Comparison of ENCODE assay signal across 1 cellular context in genomic region chr3:31213869-31214486, GRCh38.
TF ChIP-seq lines count a peak whose summit lies in the region.

No MANE protein-coding gene starts in this region.

TF ChIP-seq in GM12878, 131 proteins besides CTCF, POLR2A, EP300 and RAD21 (continued from another document and continues in another):
- TF ChIP-seq, protein P1, sequence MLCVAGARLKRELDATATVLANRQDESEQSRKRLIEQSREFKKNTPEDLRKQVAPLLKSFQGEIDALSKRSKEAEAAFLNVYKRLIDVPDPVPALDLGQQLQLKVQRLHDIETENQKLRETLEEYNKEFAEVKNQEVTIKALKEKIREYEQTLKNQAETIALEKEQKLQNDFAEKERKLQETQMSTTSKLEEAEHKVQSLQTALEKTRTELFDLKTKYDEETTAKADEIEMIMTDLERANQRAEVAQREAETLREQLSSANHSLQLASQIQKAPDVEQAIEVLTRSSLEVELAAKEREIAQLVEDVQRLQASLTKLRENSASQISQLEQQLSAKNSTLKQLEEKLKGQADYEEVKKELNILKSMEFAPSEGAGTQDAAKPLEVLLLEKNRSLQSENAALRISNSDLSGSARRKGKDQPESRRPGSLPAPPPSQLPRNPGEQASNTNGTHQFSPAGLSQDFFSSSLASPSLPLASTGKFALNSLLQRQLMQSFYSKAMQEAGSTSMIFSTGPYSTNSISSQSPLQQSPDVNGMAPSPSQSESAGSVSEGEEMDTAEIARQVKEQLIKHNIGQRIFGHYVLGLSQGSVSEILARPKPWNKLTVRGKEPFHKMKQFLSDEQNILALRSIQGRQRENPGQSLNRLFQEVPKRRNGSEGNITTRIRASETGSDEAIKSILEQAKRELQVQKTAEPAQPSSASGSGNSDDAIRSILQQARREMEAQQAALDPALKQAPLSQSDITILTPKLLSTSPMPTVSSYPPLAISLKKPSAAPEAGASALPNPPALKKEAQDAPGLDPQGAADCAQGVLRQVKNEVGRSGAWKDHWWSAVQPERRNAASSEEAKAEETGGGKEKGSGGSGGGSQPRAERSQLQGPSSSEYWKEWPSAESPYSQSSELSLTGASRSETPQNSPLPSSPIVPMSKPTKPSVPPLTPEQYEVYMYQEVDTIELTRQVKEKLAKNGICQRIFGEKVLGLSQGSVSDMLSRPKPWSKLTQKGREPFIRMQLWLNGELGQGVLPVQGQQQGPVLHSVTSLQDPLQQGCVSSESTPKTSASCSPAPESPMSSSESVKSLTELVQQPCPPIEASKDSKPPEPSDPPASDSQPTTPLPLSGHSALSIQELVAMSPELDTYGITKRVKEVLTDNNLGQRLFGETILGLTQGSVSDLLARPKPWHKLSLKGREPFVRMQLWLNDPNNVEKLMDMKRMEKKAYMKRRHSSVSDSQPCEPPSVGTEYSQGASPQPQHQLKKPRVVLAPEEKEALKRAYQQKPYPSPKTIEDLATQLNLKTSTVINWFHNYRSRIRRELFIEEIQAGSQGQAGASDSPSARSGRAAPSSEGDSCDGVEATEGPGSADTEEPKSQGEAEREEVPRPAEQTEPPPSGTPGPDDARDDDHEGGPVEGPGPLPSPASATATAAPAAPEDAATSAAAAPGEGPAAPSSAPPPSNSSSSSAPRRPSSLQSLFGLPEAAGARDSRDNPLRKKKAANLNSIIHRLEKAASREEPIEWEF (IDR thresholded peaks at IDR 0.05; ENCODE audit: insufficient replicate concordance, low read depth, low read length): no peak
- peak; percentile 75 for TF ChIP-seq ZNF687 (IDR thresholded peaks at IDR 0.05)
- TF ChIP-seq PML (IDR thresholded peaks at IDR 0.05; ENCODE audit: low read length): no peak
- TF ChIP-seq SP1 (IDR thresholded peaks at IDR 0.05; ENCODE audit: low read depth, low read length): no peak
- peak; percentile 92 for TF ChIP-seq NFIC (IDR thresholded peaks at IDR 0.05; ENCODE audit: low read depth, low read length)
- TF ChIP-seq GABPA (IDR thresholded peaks at IDR 0.05; ENCODE audit: low read depth): no peak
- TF ChIP-seq, protein P2, sequence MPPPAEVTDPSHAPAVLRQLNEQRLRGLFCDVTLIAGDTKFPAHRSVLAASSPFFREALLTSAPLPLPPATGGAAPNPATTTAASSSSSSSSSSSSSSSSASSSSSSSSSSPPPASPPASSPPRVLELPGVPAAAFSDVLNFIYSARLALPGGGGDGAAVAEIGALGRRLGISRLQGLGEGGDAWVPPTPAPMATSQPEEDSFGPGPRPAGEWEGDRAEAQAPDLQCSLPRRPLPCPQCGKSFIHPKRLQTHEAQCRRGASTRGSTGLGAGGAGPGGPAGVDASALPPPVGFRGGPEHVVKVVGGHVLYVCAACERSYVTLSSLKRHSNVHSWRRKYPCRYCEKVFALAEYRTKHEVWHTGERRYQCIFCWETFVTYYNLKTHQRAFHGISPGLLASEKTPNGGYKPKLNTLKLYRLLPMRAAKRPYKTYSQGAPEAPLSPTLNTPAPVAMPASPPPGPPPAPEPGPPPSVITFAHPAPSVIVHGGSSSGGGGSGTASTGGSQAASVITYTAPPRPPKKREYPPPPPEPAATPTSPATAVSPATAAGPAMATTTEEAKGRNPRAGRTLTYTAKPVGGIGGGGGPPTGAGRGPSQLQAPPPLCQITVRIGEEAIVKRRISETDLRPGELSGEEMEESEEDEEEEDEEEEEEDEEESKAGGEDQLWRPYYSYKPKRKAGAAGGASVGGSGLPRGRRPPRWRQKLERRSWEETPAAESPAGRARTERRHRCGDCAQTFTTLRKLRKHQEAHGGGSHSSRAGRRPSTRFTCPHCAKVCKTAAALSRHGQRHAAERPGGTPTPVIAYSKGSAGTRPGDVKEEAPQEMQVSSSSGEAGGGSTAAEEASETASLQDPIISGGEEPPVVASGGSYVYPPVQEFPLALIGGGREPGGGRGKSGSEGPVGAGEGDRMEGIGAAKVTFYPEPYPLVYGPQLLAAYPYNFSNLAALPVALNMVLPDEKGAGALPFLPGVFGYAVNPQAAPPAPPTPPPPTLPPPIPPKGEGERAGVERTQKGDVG (CRISPR knock-in tag; IDR thresholded peaks at IDR 0.05): no peak
- TF ChIP-seq, protein P3, sequence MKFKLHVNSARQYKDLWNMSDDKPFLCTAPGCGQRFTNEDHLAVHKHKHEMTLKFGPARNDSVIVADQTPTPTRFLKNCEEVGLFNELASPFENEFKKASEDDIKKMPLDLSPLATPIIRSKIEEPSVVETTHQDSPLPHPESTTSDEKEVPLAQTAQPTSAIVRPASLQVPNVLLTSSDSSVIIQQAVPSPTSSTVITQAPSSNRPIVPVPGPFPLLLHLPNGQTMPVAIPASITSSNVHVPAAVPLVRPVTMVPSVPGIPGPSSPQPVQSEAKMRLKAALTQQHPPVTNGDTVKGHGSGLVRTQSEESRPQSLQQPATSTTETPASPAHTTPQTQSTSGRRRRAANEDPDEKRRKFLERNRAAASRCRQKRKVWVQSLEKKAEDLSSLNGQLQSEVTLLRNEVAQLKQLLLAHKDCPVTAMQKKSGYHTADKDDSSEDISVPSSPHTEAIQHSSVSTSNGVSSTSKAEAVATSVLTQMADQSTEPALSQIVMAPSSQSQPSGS (IDR thresholded peaks at IDR 0.05; ENCODE audit: low read length): peak; percentile 68; the same call in 1 of the 2 replicates
- no peak for TF ChIP-seq STAT1 (conservative IDR thresholded peaks at IDR 0.05)
- TF ChIP-seq IKZF1 (conservative IDR thresholded peaks at IDR 0.05): peak; percentile 65
- no peak for TF ChIP-seq STAT3 (IDR thresholded peaks at IDR 0.05; ENCODE audit: low read depth, low read length)
- no peak for TF ChIP-seq ESRRA (IDR thresholded peaks at IDR 0.05; ENCODE audit: low read length)
- TF ChIP-seq CEBPB (IDR thresholded peaks at IDR 0.05; ENCODE audit: borderline replicate concordance in 1 of 2, low read depth in 2 of 2, low read length in 2 of 2): peak in 1 of 2 experiments; percentile 52; a peak in 1 of 4 replicates
- TF ChIP-seq, protein P4, sequence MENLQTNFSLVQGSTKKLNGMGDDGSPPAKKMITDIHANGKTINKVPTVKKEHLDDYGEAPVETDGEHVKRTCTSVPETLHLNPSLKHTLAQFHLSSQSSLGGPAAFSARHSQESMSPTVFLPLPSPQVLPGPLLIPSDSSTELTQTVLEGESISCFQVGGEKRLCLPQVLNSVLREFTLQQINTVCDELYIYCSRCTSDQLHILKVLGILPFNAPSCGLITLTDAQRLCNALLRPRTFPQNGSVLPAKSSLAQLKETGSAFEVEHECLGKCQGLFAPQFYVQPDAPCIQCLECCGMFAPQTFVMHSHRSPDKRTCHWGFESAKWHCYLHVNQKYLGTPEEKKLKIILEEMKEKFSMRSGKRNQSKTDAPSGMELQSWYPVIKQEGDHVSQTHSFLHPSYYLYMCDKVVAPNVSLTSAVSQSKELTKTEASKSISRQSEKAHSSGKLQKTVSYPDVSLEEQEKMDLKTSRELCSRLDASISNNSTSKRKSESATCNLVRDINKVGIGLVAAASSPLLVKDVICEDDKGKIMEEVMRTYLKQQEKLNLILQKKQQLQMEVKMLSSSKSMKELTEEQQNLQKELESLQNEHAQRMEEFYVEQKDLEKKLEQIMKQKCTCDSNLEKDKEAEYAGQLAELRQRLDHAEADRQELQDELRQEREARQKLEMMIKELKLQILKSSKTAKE (IDR thresholded peaks at IDR 0.05; ENCODE audit: low read depth, poor library complexity, severe bottlenecking): peak; percentile 39
- TF ChIP-seq, protein P5, sequence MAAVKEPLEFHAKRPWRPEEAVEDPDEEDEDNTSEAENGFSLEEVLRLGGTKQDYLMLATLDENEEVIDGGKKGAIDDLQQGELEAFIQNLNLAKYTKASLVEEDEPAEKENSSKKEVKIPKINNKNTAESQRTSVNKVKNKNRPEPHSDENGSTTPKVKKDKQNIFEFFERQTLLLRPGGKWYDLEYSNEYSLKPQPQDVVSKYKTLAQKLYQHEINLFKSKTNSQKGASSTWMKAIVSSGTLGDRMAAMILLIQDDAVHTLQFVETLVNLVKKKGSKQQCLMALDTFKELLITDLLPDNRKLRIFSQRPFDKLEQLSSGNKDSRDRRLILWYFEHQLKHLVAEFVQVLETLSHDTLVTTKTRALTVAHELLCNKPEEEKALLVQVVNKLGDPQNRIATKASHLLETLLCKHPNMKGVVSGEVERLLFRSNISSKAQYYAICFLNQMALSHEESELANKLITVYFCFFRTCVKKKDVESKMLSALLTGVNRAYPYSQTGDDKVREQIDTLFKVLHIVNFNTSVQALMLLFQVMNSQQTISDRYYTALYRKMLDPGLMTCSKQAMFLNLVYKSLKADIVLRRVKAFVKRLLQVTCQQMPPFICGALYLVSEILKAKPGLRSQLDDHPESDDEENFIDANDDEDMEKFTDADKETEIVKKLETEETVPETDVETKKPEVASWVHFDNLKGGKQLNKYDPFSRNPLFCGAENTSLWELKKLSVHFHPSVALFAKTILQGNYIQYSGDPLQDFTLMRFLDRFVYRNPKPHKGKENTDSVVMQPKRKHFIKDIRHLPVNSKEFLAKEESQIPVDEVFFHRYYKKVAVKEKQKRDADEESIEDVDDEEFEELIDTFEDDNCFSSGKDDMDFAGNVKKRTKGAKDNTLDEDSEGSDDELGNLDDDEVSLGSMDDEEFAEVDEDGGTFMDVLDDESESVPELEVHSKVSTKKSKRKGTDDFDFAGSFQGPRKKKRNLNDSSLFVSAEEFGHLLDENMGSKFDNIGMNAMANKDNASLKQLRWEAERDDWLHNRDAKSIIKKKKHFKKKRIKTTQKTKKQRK (IDR thresholded peaks at IDR 0.05; ENCODE audit: low read depth, low read length): no peak
- TF ChIP-seq TCF12 (IDR thresholded peaks at IDR 0.05; ENCODE audit: low read depth, low read length): 0 out of 2 replicates have a peak, but pooled peaks have one; percentile 19
- TF ChIP-seq ZBED1 (IDR thresholded peaks at IDR 0.05; ENCODE audit: borderline replicate concordance): peak; percentile 84; the same call in 1 of the 2 replicates
- TF ChIP-seq, protein P6, sequence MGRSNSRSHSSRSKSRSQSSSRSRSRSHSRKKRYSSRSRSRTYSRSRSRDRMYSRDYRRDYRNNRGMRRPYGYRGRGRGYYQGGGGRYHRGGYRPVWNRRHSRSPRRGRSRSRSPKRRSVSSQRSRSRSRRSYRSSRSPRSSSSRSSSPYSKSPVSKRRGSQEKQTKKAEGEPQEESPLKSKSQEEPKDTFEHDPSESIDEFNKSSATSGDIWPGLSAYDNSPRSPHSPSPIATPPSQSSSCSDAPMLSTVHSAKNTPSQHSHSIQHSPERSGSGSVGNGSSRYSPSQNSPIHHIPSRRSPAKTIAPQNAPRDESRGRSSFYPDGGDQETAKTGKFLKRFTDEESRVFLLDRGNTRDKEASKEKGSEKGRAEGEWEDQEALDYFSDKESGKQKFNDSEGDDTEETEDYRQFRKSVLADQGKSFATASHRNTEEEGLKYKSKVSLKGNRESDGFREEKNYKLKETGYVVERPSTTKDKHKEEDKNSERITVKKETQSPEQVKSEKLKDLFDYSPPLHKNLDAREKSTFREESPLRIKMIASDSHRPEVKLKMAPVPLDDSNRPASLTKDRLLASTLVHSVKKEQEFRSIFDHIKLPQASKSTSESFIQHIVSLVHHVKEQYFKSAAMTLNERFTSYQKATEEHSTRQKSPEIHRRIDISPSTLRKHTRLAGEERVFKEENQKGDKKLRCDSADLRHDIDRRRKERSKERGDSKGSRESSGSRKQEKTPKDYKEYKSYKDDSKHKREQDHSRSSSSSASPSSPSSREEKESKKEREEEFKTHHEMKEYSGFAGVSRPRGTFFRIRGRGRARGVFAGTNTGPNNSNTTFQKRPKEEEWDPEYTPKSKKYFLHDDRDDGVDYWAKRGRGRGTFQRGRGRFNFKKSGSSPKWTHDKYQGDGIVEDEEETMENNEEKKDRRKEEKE (IDR thresholded peaks at IDR 0.05): no peak
- no peak for TF ChIP-seq SMAD1 (IDR thresholded peaks at IDR 0.05; ENCODE audit: low read depth, partially characterized antibody)
- 0 out of 2 replicates have a peak, but pooled peaks have one; percentile 47 for TF ChIP-seq YY1 (IDR thresholded peaks at IDR 0.05; ENCODE audit: low read depth, low read length)
- no peak for TF ChIP-seq SPI1 (IDR thresholded peaks at IDR 0.05; ENCODE audit: borderline replicate concordance, insufficient read depth, low read depth, low read length)
- TF ChIP-seq CBFB (IDR thresholded peaks at IDR 0.05; ENCODE audit: low read depth): peak; percentile 70; the same call in 1 of the 2 replicates
- 0 out of 4 replicates have a peak, but pooled peaks have one; percentile 19 to 41 for TF ChIP-seq BHLHE40 (IDR thresholded peaks at IDR 0.05; ENCODE audit: borderline replicate concordance in 1 of 2, low read depth in 2 of 2, low read length in 1 of 2)
- TF ChIP-seq RB1 (IDR thresholded peaks at IDR 0.05; ENCODE audit: borderline replicate concordance): no peak
- TF ChIP-seq ASH2L (IDR thresholded peaks at IDR 0.05; ENCODE audit: borderline replicate concordance, low read depth): no peak
- no peak for TF ChIP-seq PKNOX1 (IDR thresholded peaks at IDR 0.05)
- TF ChIP-seq SRF (IDR thresholded peaks at IDR 0.05; ENCODE audit: low read depth in 2 of 2, low read length in 2 of 2): no peak
